13 cellular contexts compared by ENCODE assay signal in genomic region chr5:74256947-74257573, GRCh38.
DNase-seq lines count a peak whose midpoint lies in the region; ATAC-seq and TF ChIP-seq lines count a peak whose summit lies in the region.
"Had no signal": no experiment of that assay in that cellular context is flagged by ENCODE, and none has a peak within 500 bp of the region (broad histone marks: within the 10 kb centered on the region; RNA-seq: fewer than 3 reads in every experiment).

No MANE protein-coding gene starts in this region.

- DNase-seq in LoVo (ENCODE audit: low spot score) (peak; percentile 46), esophagus muscularis mucosa (ENCODE audit: extremely low spot score) (peak; percentile 88), thyroid gland (no peak), SHP77 treated with DMSO at 0.1 percent for 48 hours (lab: John Stamatoyannopoulos, UW) (no peak)
- DNase-seq: activated CD4-positive, alpha-beta T cell treated with anti-CD3 and anti-CD28 coated beads for 48 hours; DND-41; effector CD8-positive, alpha-beta T cell; stimulated activated CD4-positive, alpha-beta T cell treated with anti-CD3 and anti-CD28 coated beads, Interleukin-1b, Interleukin-23, amount 100 ng/mL, for 48 hours; T-helper 1 cell had no signal

- H3K4me1 ChIP-seq in esophagus muscularis mucosa = peaks cover 0 to 16% (median 11%) of the 10 kb centered on the region in 4 donors
- H3K4me1 ChIP-seq in mucosa of rectum (ENCODE audit: control insufficient read depth in 2 of 2, insufficient read depth in 2 of 2, low read length in 2 of 2) = peaks cover 21 to 23% of the 10 kb centered on the region in 2 donors
- H3K4me1 ChIP-seq in thyroid gland = peaks cover 11 to 13% of the 10 kb centered on the region in 2 donors

- ATAC-seq in GM19463 (IDR thresholded peaks at IDR 0.05; ENCODE audit: unreplicated experiment) (no peak), GM18520 (IDR thresholded peaks at IDR 0.05; ENCODE audit: unreplicated experiment) (no peak), GM18502 (IDR thresholded peaks at IDR 0.05; ENCODE audit: poor library complexity, unreplicated experiment) (no peak)

- H3K9me3 ChIP-seq in esophagus muscularis mucosa (no peaks in the 10 kb centered on the region), mucosa of rectum (ENCODE audit: control insufficient read depth in 2 of 2, low read length in 2 of 2) (no peaks in the 10 kb centered on the region), thyroid gland (no peaks in the 10 kb centered on the region)

- intact Hi-C loops in esophagus muscularis mucosa (cut with DNase I) = no loop called here
- intact Hi-C loops in thyroid gland (cut with DNase I) = no loop called here

- H3K4me3 ChIP-seq in esophagus muscularis mucosa (no peak overlapping the region), mucosa of rectum (ENCODE audit: low read length in 2 of 2) (peak overlapping the region in 1 of 2 donors; percentile 20), thyroid gland (replicated peaks in 1 of 3) (no peak overlapping the region)

- peak overlapping the region; percentile 8 to 59 for H3K9ac ChIP-seq in mucosa of rectum (ENCODE audit: low read depth in 1 of 2, low read length in 2 of 2)

- H3K36me3 ChIP-seq in esophagus muscularis mucosa (no peaks in the 10 kb centered on the region), mucosa of rectum (ENCODE audit: control insufficient read depth in 2 of 2, insufficient read depth in 2 of 2, low read length in 2 of 2) (no peaks in the 10 kb centered on the region), thyroid gland (no peaks in the 10 kb centered on the region)

- H3K27me3 ChIP-seq in esophagus muscularis mucosa = no peaks in the 10 kb centered on the region
- H3K27me3 ChIP-seq in mucosa of rectum (ENCODE audit: control insufficient read depth in 2 of 2, insufficient read depth in 2 of 2, low read length in 2 of 2) = no peaks in the 10 kb centered on the region
- no peaks in the 10 kb centered on the region for H3K27me3 ChIP-seq in thyroid gland

- H3K27ac ChIP-seq in esophagus muscularis mucosa (replicated peaks in 1 of 4) (peak overlapping the region; percentile 58 to 75 (median 68)), mucosa of rectum (ENCODE audit: low read depth in 2 of 2, low read length in 2 of 2) (peak overlapping the region; percentile 86 to 87), thyroid gland (peak overlapping the region; percentile 9 to 58 (median 37))

- no peak for TF ChIP-seq CTCF in esophagus muscularis mucosa (IDR thresholded peaks at IDR 0.05)
- TF ChIP-seq CTCF in thyroid gland (IDR thresholded peaks at IDR 0.05) = no peak

- 62% methylated on average over 6 of the region's 6 CpGs for WGBS in esophagus muscularis mucosa
- 76 to 84% methylated on average over 6 of the region's 6 CpGs for WGBS in thyroid gland, 2 donors

- no peak for TF ChIP-seq POLR2A in esophagus muscularis mucosa (IDR thresholded peaks at IDR 0.05; ENCODE audit: low read depth)
- no peak for TF ChIP-seq POLR2A in thyroid gland (IDR thresholded peaks at IDR 0.05)

- TF ChIP-seq EP300 in esophagus muscularis mucosa (IDR thresholded peaks at IDR 0.05) = no peak

Comparison
In these comparisons a context has a peak if more than half of its experiments do, and no peak if none do; other contexts are left out.
1. DNase-seq: peak in LoVo (single experiment) and esophagus muscularis mucosa (single experiment); none in thyroid gland (0 of 2) and SHP77 treated with DMSO at 0.1 percent for 48 hours (single experiment).
2. Peak in every context shown above with its lines, with median percentiles within 50 percentile points of each other: H3K27ac ChIP-seq.